Comparison of ENCODE assay signal across 9 cellular contexts in genomic region chr10:100348389-100348927, GRCh38. TPM values are rescaled to one million over a fixed set of nuclear protein-coding genes. Genes with fewer than 3 reads are reported as not detected.
A peak's percentile ranks its signal among the peaks of the same experiment; 100 is the strongest.
DNase-seq lines count a peak whose midpoint lies in the region; ATAC-seq, FAIRE-seq and TF ChIP-seq lines count a peak whose summit lies in the region.
"Had no signal": no experiment of that assay in that cellular context is flagged by ENCODE, and none has a peak within 500 bp of the region (broad histone marks: within the 10 kb centered on the region; RNA-seq: fewer than 3 reads in every experiment).

No MANE protein-coding gene starts in this region.

- H3K9ac ChIP-seq in astrocyte (ENCODE audit: low read length) = peak overlapping the region; percentile 91

- peaks cover 43% of the 10 kb centered on the region for H3K36me3 Mint-ChIP-seq in astrocyte (ENCODE audit: low read depth, unreplicated experiment)

- no peak for DNase-seq in left ventricle myocardium inferior
- DNase-seq in Right ventricle myocardium inferior (ENCODE audit: missing footprints) = no peak
- no peak for DNase-seq in astrocyte (ENCODE audit: low read depth)
- DNase-seq in left lung = no peak
- DNase-seq in upper lobe of right lung = no peak
- no peak for DNase-seq in NCI-H2227 treated with DMSO at 0.1 percent for 48 hours (lab: John Stamatoyannopoulos, UW)

- no peak overlapping the region for H2AFZ ChIP-seq in astrocyte (ENCODE audit: low read depth, low read length)

- H3K27ac ChIP-seq in left ventricle myocardium inferior (replicated peaks) = no peak overlapping the region
- H3K27ac ChIP-seq in astrocyte (ENCODE audit: low read depth, low read length) = no peak overlapping the region
- H3K27ac ChIP-seq in left lung = peak overlapping the region in 1 of 2 donors; percentile 7
- no peak overlapping the region for H3K27ac ChIP-seq in upper lobe of right lung

- H3K27me3 Mint-ChIP-seq in astrocyte (ENCODE audit: low read depth, unreplicated experiment) = no peaks in the 10 kb centered on the region

- peaks cover 60% of the 10 kb centered on the region for H4K20me1 ChIP-seq in astrocyte (ENCODE audit: insufficient read depth, low read length)

- H3K9me3 ChIP-seq in left ventricle myocardium inferior (replicated peaks) = no peaks in the 10 kb centered on the region
- H3K9me3 ChIP-seq in astrocyte (ENCODE audit: insufficient read depth, low read depth, low read length) = no peaks in the 10 kb centered on the region
- H3K9me3 ChIP-seq in left lung = no peaks in the 10 kb centered on the region
- no peaks in the 10 kb centered on the region for H3K9me3 ChIP-seq in upper lobe of right lung

- H3K4me1 Mint-ChIP-seq in astrocyte (ENCODE audit: low read depth, unreplicated experiment) = peaks cover 42% of the 10 kb centered on the region

- intact Hi-C loops in left ventricle myocardium inferior (cut with micrococcal nuclease) (no loop called here), Right ventricle myocardium inferior (cut with DNase I) (no loop called here), left lung (cut with DNase I) (loop anchor here in 1 of 2 donors (10.0 kb wide), 1 partner anchor 86 kb away; no protein-coding TSS in a partner anchor), upper lobe of right lung (cut with DNase I) (no loop called here)

- H3K4me1 ChIP-seq in left ventricle myocardium inferior = peaks cover 22% of the 10 kb centered on the region
- peaks cover 38% of the 10 kb centered on the region for H3K4me1 ChIP-seq in astrocyte (ENCODE audit: insufficient read depth, low read length)
- H3K4me1 ChIP-seq in left lung = peaks cover 0 to 51% of the 10 kb centered on the region in 2 donors
- peaks cover 9% of the 10 kb centered on the region for H3K4me1 ChIP-seq in upper lobe of right lung

- H3K4me3 ChIP-seq in left ventricle myocardium inferior = peak overlapping the region; percentile 69
- peak overlapping the region; percentile 97 for H3K4me3 ChIP-seq in astrocyte (ENCODE audit: insufficient read depth, low read depth, low read length)
- H3K4me3 ChIP-seq in left lung = peak overlapping the region; percentile 54 to 82
- H3K4me3 ChIP-seq in upper lobe of right lung = peak overlapping the region; percentile 72

- TF ChIP-seq CTCF in left ventricle myocardium inferior (IDR thresholded peaks at IDR 0.05; ENCODE audit: borderline replicate concordance) (no peak), astrocyte (IDR thresholded peaks at IDR 0.05; ENCODE audit: insufficient read depth, low read depth, low read length) (no peak), left lung (IDR thresholded peaks at IDR 0.05) (no peak), upper lobe of right lung (IDR thresholded peaks at IDR 0.05) (no peak)

- H3K4me2 ChIP-seq in astrocyte (ENCODE audit: low read length) = peak overlapping the region; percentile 85

- H3K4me3 Mint-ChIP-seq in astrocyte (ENCODE audit: unreplicated experiment) = peak overlapping the region; percentile 100

- ATAC-seq in Right ventricle myocardium inferior (no peak), left lung (no peak), upper lobe of right lung (no peak), HG02973 (IDR thresholded peaks at IDR 0.05; ENCODE audit: unreplicated experiment) (no peak), HG03457 (IDR thresholded peaks at IDR 0.05; ENCODE audit: unreplicated experiment) (no peak)

- H3K27me3 ChIP-seq in left ventricle myocardium inferior (ENCODE audit: low read depth) = peaks cover 72% of the 10 kb centered on the region
- no peaks in the 10 kb centered on the region for H3K27me3 ChIP-seq in astrocyte (ENCODE audit: insufficient read depth, low read length)
- peaks cover 0 to 9% of the 10 kb centered on the region in 2 donors for H3K27me3 ChIP-seq in left lung
- no peaks in the 10 kb centered on the region for H3K27me3 ChIP-seq in upper lobe of right lung

- no peaks in the 10 kb centered on the region for H3K36me3 ChIP-seq in left ventricle myocardium inferior
- H3K36me3 ChIP-seq in astrocyte (ENCODE audit: insufficient read depth, low read length) = peaks cover 37% of the 10 kb centered on the region
- peaks cover 0 to 48% of the 10 kb centered on the region in 2 donors for H3K36me3 ChIP-seq in left lung
- peaks cover 10% of the 10 kb centered on the region for H3K36me3 ChIP-seq in upper lobe of right lung

- no peak for FAIRE-seq in astrocyte (lab: Jason Lieb, UNC)
- FAIRE-seq: RCC 7860 had no signal

- no peaks in the 10 kb centered on the region for H3K9me3 Mint-ChIP-seq in astrocyte (ENCODE audit: unreplicated experiment)

- peaks cover 60% of the 10 kb centered on the region for H3K79me2 ChIP-seq in astrocyte (ENCODE audit: insufficient read depth, low read length)

- peak overlapping the region; percentile 50 for H3K27ac Mint-ChIP-seq in astrocyte (ENCODE audit: unreplicated experiment)

RNA-seq across cellular contexts. Expression of gene SCD, which starts 1.4 kb away (rescaled TPM):
- total RNA-seq in left ventricle myocardium inferior (4.8 TPM), Right ventricle myocardium inferior (53.6 TPM), astrocyte (324 and 428 TPM in 2 replicates), left lung (100 to 1,000 TPM; 524 to 529 TPM), upper lobe of right lung (276 TPM)

RNA-seq across cellular contexts. Expression of gene PKD2L1, which starts 18.4 kb away (rescaled TPM):
- total RNA-seq in left ventricle myocardium inferior (not detected), Right ventricle myocardium inferior (not detected), astrocyte (not detected in 2 replicates), left lung (under 1 TPM in 1 of 2 donors, not detected in 1; 0.37 TPM), upper lobe of right lung (2.1 TPM)
